10 cellular contexts compared by ENCODE assay signal in genomic region chr19:47813995-47814328, GRCh38. TPM values are rescaled to one million over a fixed set of nuclear protein-coding genes. Genes with fewer than 3 reads are reported as not detected.
A peak's percentile ranks its signal among the peaks of the same experiment; 100 is the strongest.
DNase-seq lines count a peak whose midpoint lies in the region; ATAC-seq and TF ChIP-seq lines count a peak whose summit lies in the region.
"Had no signal": no experiment of that assay in that cellular context is flagged by ENCODE, and none has a peak within 500 bp of the region (broad histone marks: within the 10 kb centered on the region; RNA-seq: fewer than 3 reads in every experiment).

No MANE protein-coding gene starts in this region.

- 60 to 61% methylated on average over 7 of the region's 7 CpGs for WGBS in lower leg skin, 2 donors

- H3K27me3 ChIP-seq in colonic mucosa: no peaks in the 10 kb centered on the region

- no peak overlapping the region for H3K9ac ChIP-seq in colonic mucosa (ENCODE audit: low read depth in 2 of 2, low read length in 2 of 2)

- H3K9me3 ChIP-seq in T-helper 17 cell (ENCODE audit: control insufficient read depth, low read length, poor library complexity, severe bottlenecking) (no peaks in the 10 kb centered on the region), colonic mucosa (no peaks in the 10 kb centered on the region)

- TF ChIP-seq CTCF in colonic mucosa (IDR thresholded peaks at IDR 0.05) (peak; percentile 18), type B pancreatic cell (conservative IDR thresholded peaks at IDR 0.05) (peak; percentile 15), lower leg skin (IDR thresholded peaks at IDR 0.05) (no peak)

- no peaks in the 10 kb centered on the region for H3K4me1 Mint-ChIP-seq in stimulated activated naive CD8-positive, alpha-beta T cell treated with anti-CD3 and anti-CD28 coated beads, Interleukin-15, amount 100 ng/mL, for 72 hours
- peaks cover 3% of the 10 kb centered on the region for H3K4me1 Mint-ChIP-seq in T-helper 17 cell
- no peaks in the 10 kb centered on the region for H3K4me1 Mint-ChIP-seq in type B pancreatic cell (ENCODE audit: unreplicated experiment)
- H3K4me1 Mint-ChIP-seq: T-cell had no signal

- no peaks in the 10 kb centered on the region for H3K4me1 ChIP-seq in colonic mucosa

- ATAC-seq in stimulated activated naive CD8-positive, alpha-beta T cell treated with anti-CD3 and anti-CD28 coated beads, Interleukin-15, amount 100 ng/mL, for 72 hours: peak; percentile 7
- no peak for ATAC-seq in stimulated activated naive CD8-positive, alpha-beta T cell treated with anti-CD3 and anti-CD28 coated beads, Interleukin-15, Interleukin-2, amounts not matched to agents 100 U/mL and 50 U/mL, for 24 hours
- ATAC-seq in T-helper 17 cell (peak; percentile 16), GM18520 (IDR thresholded peaks at IDR 0.05; ENCODE audit: unreplicated experiment) (no peak)

- H3K9me3 Mint-ChIP-seq in stimulated activated naive CD8-positive, alpha-beta T cell treated with anti-CD3 and anti-CD28 coated beads, Interleukin-15, amount 100 ng/mL, for 72 hours: no peaks in the 10 kb centered on the region
- H3K9me3 Mint-ChIP-seq in type B pancreatic cell: no peaks in the 10 kb centered on the region
- H3K9me3 Mint-ChIP-seq: T-cell had no signal

- no peak overlapping the region for H3K27ac Mint-ChIP-seq in stimulated activated naive CD8-positive, alpha-beta T cell treated with anti-CD3 and anti-CD28 coated beads, Interleukin-15, amount 100 ng/mL, for 72 hours
- H3K27ac Mint-ChIP-seq in T-helper 17 cell (no peak overlapping the region), type B pancreatic cell (no peak overlapping the region)
- H3K27ac Mint-ChIP-seq: T-cell had no signal

- H3K4me3 ChIP-seq in colonic mucosa (no peak overlapping the region), lower leg skin (ENCODE audit: low read depth, poor library complexity, severe bottlenecking) (no peak overlapping the region)

- peaks cover 21% of the 10 kb centered on the region for H3K27me3 Mint-ChIP-seq in stimulated activated naive CD8-positive, alpha-beta T cell treated with anti-CD3 and anti-CD28 coated beads, Interleukin-15, amount 100 ng/mL, for 72 hours
- H3K27me3 Mint-ChIP-seq in T-helper 17 cell: peaks cover 17% of the 10 kb centered on the region
- peaks cover 5% of the 10 kb centered on the region for H3K27me3 Mint-ChIP-seq in type B pancreatic cell

- no peak overlapping the region for H3K4me3 Mint-ChIP-seq in stimulated activated naive CD8-positive, alpha-beta T cell treated with anti-CD3 and anti-CD28 coated beads, Interleukin-15, amount 100 ng/mL, for 72 hours
- no peak overlapping the region for H3K4me3 Mint-ChIP-seq in T-helper 17 cell
- no peak overlapping the region for H3K4me3 Mint-ChIP-seq in type B pancreatic cell
- H3K4me3 Mint-ChIP-seq: T-cell had no signal

- TF ChIP-seq POLR2A in lower leg skin (IDR thresholded peaks at IDR 0.05): no peak

- no peak for DNase-seq in stimulated activated naive CD8-positive, alpha-beta T cell treated with anti-CD3 and anti-CD28 coated beads, Interleukin-15, amount 100 ng/mL, for 72 hours
- DNase-seq in stimulated activated naive CD8-positive, alpha-beta T cell treated with anti-CD3 and anti-CD28 coated beads, Interleukin-15, Interleukin-2, amounts not matched to agents 100 U/mL and 50 U/mL, for 24 hours: no peak
- no peak for DNase-seq in T-helper 17 cell
- DNase-seq in colonic mucosa: no peak
- DNase-seq in type B pancreatic cell (ENCODE audit: extremely low spot score, unreplicated experiment): no peak
- no peak for DNase-seq in lower leg skin (ENCODE audit: low spot score in 2 of 2)
- no peak for DNase-seq in LoVo (ENCODE audit: low spot score)

- no peak overlapping the region for H3K27ac ChIP-seq in colonic mucosa

- H3K36me3 Mint-ChIP-seq in T-helper 17 cell (ENCODE audit: low read depth): peaks cover 2% of the 10 kb centered on the region
- H3K36me3 Mint-ChIP-seq in type B pancreatic cell: no peaks in the 10 kb centered on the region
- H3K36me3 Mint-ChIP-seq: T-cell had no signal

- intact Hi-C loops in colonic mucosa (cut with DNase I) (loop anchor here (5.0 kb wide), 1 partner anchor 48 kb away; no protein-coding TSS in a partner anchor), lower leg skin (cut with DNase I; ENCODE audit: low total_unique reads) (no loop called here)

- H3K36me3 ChIP-seq in colonic mucosa: no peaks in the 10 kb centered on the region

RNA-seq across cellular contexts. Expression of gene CRX, which starts 7.8 kb away (rescaled TPM):
- total RNA-seq in T-helper 17 cell (not detected), colonic mucosa (not detected), type B pancreatic cell (ENCODE audit: low replicate concordance) (not detected in 2 replicates), lower leg skin (not detected)
- total RNA-seq: SK-MEL-5, T-cell had no signal

RNA-seq across cellular contexts. Expression of gene TPRX1, which starts 9.6 kb away (rescaled TPM):
- not detected for total RNA-seq in T-helper 17 cell
- not detected for total RNA-seq in colonic mucosa
- total RNA-seq in type B pancreatic cell (ENCODE audit: low replicate concordance): not detected in 2 replicates
- total RNA-seq in lower leg skin: not detected
- total RNA-seq: SK-MEL-5, T-cell had no signal

RNA-seq across cellular contexts. Expression of gene SELENOW, which starts 35.5 kb away (rescaled TPM):
- 100 to 1,000 TPM in 1 of 2 donors, 10 to 100 TPM in 1; 89.5 to 101 TPM for total RNA-seq in T-helper 17 cell
- total RNA-seq in colonic mucosa: 100 to 1,000 TPM; 280 to 519 TPM
- 109 and 117 TPM in 2 replicates for total RNA-seq in type B pancreatic cell (ENCODE audit: low replicate concordance)
- 100 to 1,000 TPM; 487 to 722 (median 609) TPM for total RNA-seq in lower leg skin

RNA-seq across cellular contexts. Expression of gene TPRX2, which starts 45.1 kb away (rescaled TPM):
- total RNA-seq in T-helper 17 cell (not detected), colonic mucosa (not detected), type B pancreatic cell (ENCODE audit: low replicate concordance) (not detected in 2 replicates), lower leg skin (not detected)
- total RNA-seq: SK-MEL-5, T-cell had no signal

Comparison
In these comparisons a context has a peak if more than half of its experiments do, and no peak if none do; other contexts are left out.
1. ATAC-seq: peak in stimulated activated naive CD8-positive, alpha-beta T cell treated with anti-CD3 and anti-CD28 coated beads, Interleukin-15, amount 100 ng/mL, for 72 hours (single experiment) and T-helper 17 cell (single experiment); none in stimulated activated naive CD8-positive, alpha-beta T cell treated with anti-CD3 and anti-CD28 coated beads, Interleukin-15, Interleukin-2, amounts not matched to agents 100 U/mL and 50 U/mL, for 24 hours (single experiment) and GM18520 (single experiment).
2. CTCF ChIP-seq: peak in colonic mucosa (single experiment) and type B pancreatic cell (single experiment); none in lower leg skin (0 of 3).